10 cellular contexts compared by ENCODE assay signal in the genomic region with DNA sequence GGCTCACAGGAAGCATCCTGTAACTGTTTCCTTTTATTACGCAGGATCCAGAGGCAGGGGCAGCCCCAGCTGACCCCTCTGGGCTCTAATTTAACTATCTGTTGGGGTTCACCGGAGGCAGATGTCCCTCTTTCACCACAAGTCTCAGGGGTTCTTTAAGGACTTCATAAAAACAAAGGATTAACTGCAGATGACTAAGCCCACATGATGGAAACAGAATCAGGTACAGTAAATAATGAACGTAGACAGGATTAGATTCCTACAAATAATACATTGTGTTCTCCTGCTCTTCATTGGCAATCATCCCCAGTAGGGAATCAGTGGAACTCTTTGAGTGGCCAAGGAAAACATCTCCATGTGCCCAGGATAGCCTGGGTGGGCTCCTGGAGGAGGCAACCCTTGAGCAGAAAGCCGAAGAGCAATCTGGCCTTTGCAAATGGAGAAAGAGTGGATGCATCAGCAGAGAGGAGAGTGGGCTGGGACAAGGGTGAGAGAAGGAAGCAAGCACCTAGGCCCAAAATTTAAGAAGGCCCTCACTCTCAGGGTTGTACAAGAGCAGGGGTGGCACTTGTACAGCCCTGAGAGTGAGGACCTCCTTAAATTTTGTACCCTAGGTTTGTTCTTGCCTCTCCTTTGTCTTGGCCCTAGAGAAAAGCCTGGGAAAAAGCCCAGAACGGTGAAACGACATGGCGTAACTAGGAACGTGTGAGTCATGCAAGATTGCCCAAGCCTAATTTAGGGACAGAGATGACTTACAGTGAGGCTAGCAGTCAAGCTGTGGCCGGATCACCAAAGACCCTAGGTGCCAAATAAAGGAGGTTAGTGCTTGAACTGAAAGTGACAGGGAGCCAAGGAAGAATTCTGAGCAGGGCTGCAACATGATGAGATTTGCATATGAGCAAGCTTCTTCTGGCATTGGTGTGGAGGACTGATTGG. TPM values are rescaled to one million over a fixed set of nuclear protein-coding genes. Genes with fewer than 3 reads are reported as not detected.
DNase-seq lines count a peak whose midpoint lies in the region; ATAC-seq lines count a peak whose summit lies in the region.
"Had no signal": no experiment of that assay in that cellular context is flagged by ENCODE, and none has a peak within 500 bp of the region (broad histone marks: within the 10 kb centered on the region; RNA-seq: fewer than 3 reads in every experiment).

No MANE protein-coding gene starts in this region.

- H3K4me1 ChIP-seq in skeletal muscle satellite cell (ENCODE audit: control insufficient read depth, insufficient read depth, low read length) = peaks cover 20% of the 10 kb centered on the region
- H3K4me1 ChIP-seq: parathyroid adenoma had no signal

- DNase-seq in ELR (ENCODE audit: low read depth) = peak; percentile 56
- peak; percentile 87 for DNase-seq in SIG-M5 treated with dmso at 0.1 percent for 504 hours (lab: John Stamatoyannopoulos, UW; ENCODE audit: unreplicated experiment)
- peak; percentile 98 for DNase-seq in fibroblast of the conjunctiva (ENCODE audit: low read depth)
- DNase-seq in activated naive CD4-positive, alpha-beta T cell (lab: John Stamatoyannopoulos, UW) = no peak
- no peak for DNase-seq in NK-92 (lab: John Stamatoyannopoulos, UW; ENCODE audit: unreplicated experiment)
- DNase-seq: activated CD4-positive, alpha-beta T cell treated with anti-CD3 and anti-CD28 coated beads for 4 hours had no signal

- H3K4me2 ChIP-seq in skeletal muscle satellite cell (ENCODE audit: low read length) = peak overlapping the region; percentile 22

- H3K4me3 ChIP-seq in skeletal muscle satellite cell (ENCODE audit: low read length) = no peak overlapping the region

- H3K36me3 ChIP-seq in skeletal muscle satellite cell (ENCODE audit: insufficient read depth, low read length) = no peaks in the 10 kb centered on the region

- no peaks in the 10 kb centered on the region for H3K27me3 ChIP-seq in skeletal muscle satellite cell (ENCODE audit: control insufficient read depth, insufficient read depth, low read length)

- H3K9ac ChIP-seq in skeletal muscle satellite cell (ENCODE audit: low read depth, low read length) = peak overlapping the region; percentile 69
- H3K9ac ChIP-seq: parathyroid adenoma had no signal

- H3K9me3 ChIP-seq in skeletal muscle satellite cell (replicated peaks; ENCODE audit: low read length) = no peaks in the 10 kb centered on the region

- no peak for ATAC-seq in HG03025 (IDR thresholded peaks at IDR 0.05; ENCODE audit: low FRiP score, unreplicated experiment)
- no peak for ATAC-seq in GM21528 (IDR thresholded peaks at IDR 0.05; ENCODE audit: low FRiP score, unreplicated experiment)

RNA-seq across cellular contexts. Expression of a gene that starts 24.8 kb away (rescaled TPM):
- 3.3 and 4.8 TPM in 2 replicates for total RNA-seq in skeletal muscle satellite cell (2012; rRNA removed)

Comparison
In these comparisons a context has a peak if more than half of its experiments do, and no peak if none do; other contexts are left out.
1. DNase-seq: peak in ELR (single experiment), SIG-M5 treated with dmso at 0.1 percent for 504 hours (single experiment) and fibroblast of the conjunctiva (single experiment); none in activated naive CD4-positive, alpha-beta T cell (0 of 4) and NK-92 (single experiment).